In genomic region chr9:136539427-136540412, GRCh38 we compare ENCODE assay signal across 8 cellular contexts. TPM values are rescaled to one million over a fixed set of nuclear protein-coding genes. Genes with fewer than 3 reads are reported as not detected.
DNase-seq lines count a peak whose midpoint lies in the region; ATAC-seq and TF ChIP-seq lines count a peak whose summit lies in the region.

No MANE protein-coding gene starts in this region.

- peak; percentile 43 for ATAC-seq in HG03045 (IDR thresholded peaks at IDR 0.05; ENCODE audit: unreplicated experiment)

- peaks cover 35% of the 10 kb centered on the region for H3K4me1 Mint-ChIP-seq in T-helper 1 cell treated with Interleukin-12 subunit alpha and Interleukin-12 subunit beta and Interleukin-4 antibody, amounts not matched to agents 30 μg/mL and 1 μg/mL, for 36 hours (ENCODE audit: low read depth)

- no peaks in the 10 kb centered on the region for H3K27me3 Mint-ChIP-seq in T-helper 1 cell treated with Interleukin-12 subunit alpha and Interleukin-12 subunit beta and Interleukin-4 antibody, amounts not matched to agents 30 μg/mL and 1 μg/mL, for 36 hours (ENCODE audit: low read depth)

- H3K36me3 Mint-ChIP-seq in T-helper 1 cell treated with Interleukin-12 subunit alpha and Interleukin-12 subunit beta and Interleukin-4 antibody, amounts not matched to agents 30 μg/mL and 1 μg/mL, for 36 hours (ENCODE audit: low read depth): peaks cover 27% of the 10 kb centered on the region

- no peaks in the 10 kb centered on the region for H3K9me3 Mint-ChIP-seq in T-helper 1 cell treated with Interleukin-12 subunit alpha and Interleukin-12 subunit beta and Interleukin-4 antibody, amounts not matched to agents 30 μg/mL and 1 μg/mL, for 36 hours

- H3K4me3 Mint-ChIP-seq in T-helper 1 cell treated with Interleukin-12 subunit alpha and Interleukin-12 subunit beta and Interleukin-4 antibody, amounts not matched to agents 30 μg/mL and 1 μg/mL, for 36 hours: peak overlapping the region; percentile 87

- DNase-seq in GM10266 (ENCODE audit: extremely low spot score) (peak; percentile 91), iPS-NIHi11 (ENCODE audit: low spot score) (peak; percentile 66), NCI-H2081 (lab: John Stamatoyannopoulos, UW) (no peak), NCI-H2107 treated with DMSO at 0.1 percent for 48 hours (lab: John Stamatoyannopoulos, UW; ENCODE audit: unreplicated experiment) (no peak)
- DNase-seq in stimulated activated CD4-positive, alpha-beta T cell treated with anti-CD3 and anti-CD28 coated beads, Interleukin-15, amount 100 ng/mL, for 1 hour (ENCODE audit: low read depth in 1 of 2, low spot score in 1 of 2): peak; percentile 79 to 89

- H3K27ac Mint-ChIP-seq in T-helper 1 cell treated with Interleukin-12 subunit alpha and Interleukin-12 subunit beta and Interleukin-4 antibody, amounts not matched to agents 30 μg/mL and 1 μg/mL, for 36 hours: peak overlapping the region; percentile 100

- peak overlapping the region; percentile 89 for H3K27ac ChIP-seq in adipose tissue (ENCODE audit: low read depth, low read length)

- no peak for TF ChIP-seq CTCF in GM10266 (IDR thresholded peaks at IDR 0.05; ENCODE audit: control insufficient read depth, insufficient read depth, low read depth, missing control alignments)

- WGBS in adipose tissue, 3 donors: 35 to 42% (median 41%) methylated on average over 33 of the region's 33 CpGs

RNA-seq across cellular contexts. Expression of gene NOTCH1, which starts 6.1 kb away (rescaled TPM):
- 10 to 100 TPM; 10.4 to 35.7 (median 25.0) TPM for polyA plus RNA-seq in adipose tissue

RNA-seq across cellular contexts. Expression of gene SEC16A, which starts 56.9 kb away (rescaled TPM):
- 10 to 100 TPM; 23.1 to 34.9 (median 30.9) TPM for polyA plus RNA-seq in adipose tissue

Comparison
In these comparisons a context has a peak if more than half of its experiments do, and no peak if none do; other contexts are left out.
1. DNase-seq: peak in GM10266 (single experiment), iPS-NIHi11 (single experiment) and stimulated activated CD4-positive, alpha-beta T cell treated with anti-CD3 and anti-CD28 coated beads, Interleukin-15, amount 100 ng/mL, for 1 hour (2 of 2); none in NCI-H2081 (0 of 2) and NCI-H2107 treated with DMSO at 0.1 percent for 48 hours (single experiment).